In the genomic region with DNA sequence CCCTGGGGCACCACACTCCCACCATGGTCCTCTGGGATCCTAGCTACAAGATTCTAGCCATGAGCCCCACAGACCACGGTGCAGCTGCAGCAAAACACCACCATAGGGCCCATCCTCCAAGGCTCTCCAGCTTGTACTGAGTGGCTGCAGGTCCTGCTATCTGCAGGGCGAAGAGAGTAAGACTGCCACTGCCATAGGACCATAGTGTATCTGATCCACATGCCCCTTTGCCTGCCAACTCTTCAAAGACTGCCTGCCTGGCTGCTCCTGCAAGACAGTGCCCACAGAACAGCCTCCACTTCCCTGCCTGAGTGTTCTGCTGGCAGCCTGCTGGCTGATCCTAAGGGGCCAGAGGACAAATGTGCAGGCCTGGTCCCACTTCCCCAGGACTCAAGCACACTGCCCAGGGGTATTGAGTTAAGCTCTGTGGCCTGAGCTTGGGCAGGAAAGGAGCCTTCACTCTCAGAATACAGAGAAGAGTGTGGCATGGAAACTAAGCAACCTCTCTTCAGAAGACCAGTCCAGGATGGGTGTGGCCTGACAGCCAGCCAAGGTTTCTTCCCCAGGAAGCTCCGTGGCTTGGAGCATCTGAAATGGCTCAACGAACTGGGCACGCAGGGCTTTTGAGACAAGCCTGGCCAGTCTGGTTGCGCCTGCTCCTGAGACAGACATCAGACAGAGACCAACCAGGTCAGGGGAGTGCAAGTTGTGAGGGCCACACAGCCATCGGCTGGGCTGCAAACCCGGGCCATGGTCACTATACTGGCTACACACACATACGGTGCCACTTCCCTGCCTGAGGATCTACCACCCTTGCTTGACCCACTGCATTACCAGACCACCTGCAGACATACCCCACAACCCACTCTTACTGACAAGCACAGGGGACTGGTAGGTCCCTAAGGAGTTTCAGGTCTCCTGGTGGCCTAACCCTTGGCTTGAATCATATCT, we compare ENCODE assay signal across 22 cellular contexts. TPM values are rescaled to one million over a fixed set of nuclear protein-coding genes. Genes with fewer than 3 reads are reported as not detected.
DNase-seq lines count a peak whose midpoint lies in the region; ATAC-seq and TF ChIP-seq lines count a peak whose summit lies in the region.
"Had no signal": no experiment of that assay in that cellular context is flagged by ENCODE, and none has a peak within 500 bp of the region (broad histone marks: within the 10 kb centered on the region; RNA-seq: fewer than 3 reads in every experiment).

No MANE protein-coding gene starts in this region.

- intact Hi-C loops in activated CD8-positive, alpha-beta T cell treated with anti-CD3 and anti-CD28 coated beads for 36 hours (cut with micrococcal nuclease), result no loop called here
- intact Hi-C loops in left cardiac atrium (cut with DNase I) (no loop called here), thyroid gland (cut with DNase I) (no loop called here), body of pancreas (cut with DNase I) (no loop called here)

- peak overlapping the region; percentile 18 for H3K27ac Mint-ChIP-seq in activated CD8-positive, alpha-beta T cell treated with anti-CD3 and anti-CD28 coated beads, Interleukin-2, amount 10 ng/mL, durations not matched to agents 7 days and 5 days
- H3K27ac Mint-ChIP-seq in activated CD8-positive, alpha-beta T cell treated with anti-CD3 and anti-CD28 coated beads for 36 hours, result no peak overlapping the region
- H3K27ac Mint-ChIP-seq: stimulated activated memory B cell treated with anti-CD40 and anti-IgM and Interleukin-4, amounts not matched to agents 10 μg/mL and 1 μg/mL and 100 μg/mL, for 72 hours had no signal

- H3K27me3 Mint-ChIP-seq in activated CD8-positive, alpha-beta T cell treated with anti-CD3 and anti-CD28 coated beads, Interleukin-2, amount 10 ng/mL, durations not matched to agents 7 days and 5 days (ENCODE audit: low read depth), result no peaks in the 10 kb centered on the region
- H3K27me3 Mint-ChIP-seq in activated CD8-positive, alpha-beta T cell treated with anti-CD3 and anti-CD28 coated beads for 36 hours, result no peaks in the 10 kb centered on the region
- H3K27me3 Mint-ChIP-seq: CD4-positive, alpha-beta memory T cell; stimulated activated memory B cell treated with anti-CD40 and anti-IgM and Interleukin-4, amounts not matched to agents 10 μg/mL and 1 μg/mL and 100 μg/mL, for 72 hours had no signal

- 71 to 75% methylated on average over 9 of the region's 9 CpGs for WGBS in thyroid gland, 2 donors
- 41 to 80% methylated on average over 3 to 9 of the region's 9 CpGs for WGBS in body of pancreas, 2 donors

- no peak overlapping the region for H3K4me3 Mint-ChIP-seq in activated CD8-positive, alpha-beta T cell treated with anti-CD3 and anti-CD28 coated beads, Interleukin-2, amount 10 ng/mL, durations not matched to agents 7 days and 5 days
- no peak overlapping the region for H3K4me3 Mint-ChIP-seq in activated CD8-positive, alpha-beta T cell treated with anti-CD3 and anti-CD28 coated beads for 36 hours
- H3K4me3 Mint-ChIP-seq: stimulated activated memory B cell treated with anti-CD40 and anti-IgM and Interleukin-4, amounts not matched to agents 10 μg/mL and 1 μg/mL and 100 μg/mL, for 72 hours had no signal

- H3K4me3 ChIP-seq in thyroid gland (replicated peaks in 1 of 3), result no peak overlapping the region
- H3K4me3 ChIP-seq in body of pancreas, result no peak overlapping the region
- H3K4me3 ChIP-seq: psoas muscle, tibial nerve had no signal

- peaks cover 24% of the 10 kb centered on the region for H3K4me1 Mint-ChIP-seq in activated CD8-positive, alpha-beta T cell treated with anti-CD3 and anti-CD28 coated beads, Interleukin-2, amount 10 ng/mL, durations not matched to agents 7 days and 5 days (ENCODE audit: low read depth)
- H3K4me1 Mint-ChIP-seq in activated CD8-positive, alpha-beta T cell treated with anti-CD3 and anti-CD28 coated beads for 36 hours (ENCODE audit: low read depth), result peaks cover 50% of the 10 kb centered on the region

- peaks cover 41% of the 10 kb centered on the region for H3K36me3 Mint-ChIP-seq in activated CD8-positive, alpha-beta T cell treated with anti-CD3 and anti-CD28 coated beads, Interleukin-2, amount 10 ng/mL, durations not matched to agents 7 days and 5 days (ENCODE audit: low read depth)
- peaks cover 29% of the 10 kb centered on the region for H3K36me3 Mint-ChIP-seq in activated CD8-positive, alpha-beta T cell treated with anti-CD3 and anti-CD28 coated beads for 36 hours (ENCODE audit: low read depth)

- TF ChIP-seq CTCF in activated CD8-positive, alpha-beta T cell treated with anti-CD3 and anti-CD28 coated beads for 36 hours (IDR thresholded peaks at IDR 0.05), result no peak
- TF ChIP-seq CTCF in thyroid gland (IDR thresholded peaks at IDR 0.05) (no peak), body of pancreas (IDR thresholded peaks at IDR 0.05) (no peak)

- no peak for ATAC-seq in activated CD8-positive, alpha-beta T cell treated with anti-CD3 and anti-CD28 coated beads, Interleukin-2, amount 10 ng/mL, durations not matched to agents 7 days and 5 days
- ATAC-seq in activated CD8-positive, alpha-beta T cell treated with anti-CD3 and anti-CD28 coated beads for 36 hours, result no peak
- peak; percentile 15 to 35 for ATAC-seq in left cardiac atrium
- no peak for ATAC-seq in body of pancreas
- ATAC-seq: psoas muscle; stimulated activated memory B cell treated with anti-CD40 and anti-IgM and Interleukin-4, amounts not matched to agents 10 μg/mL and 1 μg/mL and 100 μg/mL, for 72 hours had no signal

- no peak overlapping the region for H3K27ac ChIP-seq in thyroid gland
- no peak overlapping the region for H3K27ac ChIP-seq in body of pancreas
- H3K27ac ChIP-seq: epithelial cell of prostate, psoas muscle, tibial nerve had no signal

- TF ChIP-seq POLR2A in thyroid gland (IDR thresholded peaks at IDR 0.05), result no peak
- no peak for TF ChIP-seq POLR2A in body of pancreas (IDR thresholded peaks at IDR 0.05)

- DNase-seq in activated CD8-positive, alpha-beta T cell treated with anti-CD3 and anti-CD28 coated beads, Interleukin-2, amount 10 ng/mL, durations not matched to agents 7 days and 5 days, result no peak
- DNase-seq in activated CD8-positive, alpha-beta T cell treated with anti-CD3 and anti-CD28 coated beads for 36 hours, result no peak
- DNase-seq in UCSD-AML1 (lab: John Stamatoyannopoulos, UW; ENCODE audit: unreplicated experiment) (peak; percentile 14), left cardiac atrium (peak; percentile 31), thyroid gland (peak; percentile 6 to 17), body of pancreas (no peak), NCI-H146 (lab: John Stamatoyannopoulos, UW) (no peak), NCI-H82 treated with DMSO at 0.1 percent for 48 hours (lab: John Stamatoyannopoulos, UW; ENCODE audit: unreplicated experiment) (no peak)
- DNase-seq: activated CD4-positive, alpha-beta T cell treated with anti-CD3 and anti-CD28 coated beads for 4 hours; activated naive CD4-positive, alpha-beta T cell treated with Interleukin-2 at 50 U/mL for 16 hours; CD4-positive, alpha-beta memory T cell; cortex of kidney; DMS79 treated with DMSO at 0.1 percent for 48 hours; immature natural killer cell; mesendoderm; NCI-H1694; NCI-H446; T-helper 2 cell had no signal

- H3K36me3 ChIP-seq in thyroid gland, result no peaks in the 10 kb centered on the region
- H3K36me3 ChIP-seq in body of pancreas (replicated peaks in 1 of 2; ENCODE audit: insufficient read depth in 1 of 2, low read depth in 2 of 2), result no peaks in the 10 kb centered on the region

- no peaks in the 10 kb centered on the region for H3K27me3 ChIP-seq in thyroid gland
- H3K27me3 ChIP-seq in body of pancreas, result no peaks in the 10 kb centered on the region
- H3K27me3 ChIP-seq: tibial nerve had no signal

- POLR2A ChIA-PET in activated CD8-positive, alpha-beta T cell treated with anti-CD3 and anti-CD28 coated beads, Interleukin-2, amount 10 ng/mL, durations not matched to agents 7 days and 5 days (lab: Charles Lee), result no interaction called here
- POLR2A ChIA-PET in activated CD8-positive, alpha-beta T cell treated with anti-CD3 and anti-CD28 coated beads for 36 hours (lab: Charles Lee), result no interaction called here

- CTCF ChIA-PET in activated CD8-positive, alpha-beta T cell treated with anti-CD3 and anti-CD28 coated beads, Interleukin-2, amount 10 ng/mL, durations not matched to agents 7 days and 5 days (lab: Charles Lee), result interaction anchor here (1.4 kb wide), 1 partner anchor 10 kb away, joined by 6 read pairs; no protein-coding TSS in a partner anchor
- CTCF ChIA-PET in activated CD8-positive, alpha-beta T cell treated with anti-CD3 and anti-CD28 coated beads for 36 hours (lab: Charles Lee), result interaction anchor here (0.9 kb wide), 1 partner anchor 39 kb away, joined by 3 read pairs; no protein-coding TSS in a partner anchor

- no peaks in the 10 kb centered on the region for H3K9me3 ChIP-seq in thyroid gland
- H3K9me3 ChIP-seq in body of pancreas, result no peaks in the 10 kb centered on the region
- H3K9me3 ChIP-seq: psoas muscle, tibial nerve had no signal

- no peaks in the 10 kb centered on the region for H3K9me3 Mint-ChIP-seq in activated CD8-positive, alpha-beta T cell treated with anti-CD3 and anti-CD28 coated beads, Interleukin-2, amount 10 ng/mL, durations not matched to agents 7 days and 5 days (ENCODE audit: insufficient read depth)
- H3K9me3 Mint-ChIP-seq in activated CD8-positive, alpha-beta T cell treated with anti-CD3 and anti-CD28 coated beads for 36 hours, result peaks cover 4% of the 10 kb centered on the region
- H3K9me3 Mint-ChIP-seq: CD4-positive, alpha-beta memory T cell had no signal

- H3K4me1 ChIP-seq in thyroid gland (peaks cover 7 to 13% of the 10 kb centered on the region in 2 donors), body of pancreas (peaks cover 7% of the 10 kb centered on the region)
- H3K4me1 ChIP-seq: psoas muscle had no signal

RNA-seq across cellular contexts. Expression of a gene that starts 54.5 kb away (rescaled TPM):
- total RNA-seq in activated CD8-positive, alpha-beta T cell treated with anti-CD3 and anti-CD28 coated beads, Interleukin-2, amount 10 ng/mL, durations not matched to agents 7 days and 5 days, result 10 to 100 TPM; 20.4 to 23.5 TPM
- 10 to 100 TPM; 22.1 to 22.2 TPM for total RNA-seq in activated CD8-positive, alpha-beta T cell treated with anti-CD3 and anti-CD28 coated beads for 36 hours
- total RNA-seq in left cardiac atrium, result 10 to 100 TPM in 1 of 2 donors, 1 to 10 TPM in 1; 8.6 to 10.1 TPM
- total RNA-seq in thyroid gland, result 10 to 100 TPM; 19.1 to 31.4 (median 24.8) TPM
- total RNA-seq in body of pancreas, result 10 to 100 TPM in 1 of 2 donors, 1 to 10 TPM in 1; 9.9 to 15.2 TPM

Comparison
In these comparisons a context has a peak if more than half of its experiments do, and no peak if none do; other contexts are left out.
1. ATAC-seq: peak in left cardiac atrium (2 of 2); none in activated CD8-positive, alpha-beta T cell treated with anti-CD3 and anti-CD28 coated beads, Interleukin-2, amount 10 ng/mL, durations not matched to agents 7 days and 5 days (single experiment), activated CD8-positive, alpha-beta T cell treated with anti-CD3 and anti-CD28 coated beads for 36 hours (single experiment) and body of pancreas (single experiment).
2. DNase-seq: peak in UCSD-AML1 (single experiment), left cardiac atrium (single experiment) and thyroid gland (2 of 2); none in activated CD8-positive, alpha-beta T cell treated with anti-CD3 and anti-CD28 coated beads, Interleukin-2, amount 10 ng/mL, durations not matched to agents 7 days and 5 days (single experiment), activated CD8-positive, alpha-beta T cell treated with anti-CD3 and anti-CD28 coated beads for 36 hours (single experiment), body of pancreas (0 of 4), NCI-H146 (single experiment) and NCI-H82 treated with DMSO at 0.1 percent for 48 hours (single experiment).